ENCODE assay signal across 17 cellular contexts in the genomic region with DNA sequence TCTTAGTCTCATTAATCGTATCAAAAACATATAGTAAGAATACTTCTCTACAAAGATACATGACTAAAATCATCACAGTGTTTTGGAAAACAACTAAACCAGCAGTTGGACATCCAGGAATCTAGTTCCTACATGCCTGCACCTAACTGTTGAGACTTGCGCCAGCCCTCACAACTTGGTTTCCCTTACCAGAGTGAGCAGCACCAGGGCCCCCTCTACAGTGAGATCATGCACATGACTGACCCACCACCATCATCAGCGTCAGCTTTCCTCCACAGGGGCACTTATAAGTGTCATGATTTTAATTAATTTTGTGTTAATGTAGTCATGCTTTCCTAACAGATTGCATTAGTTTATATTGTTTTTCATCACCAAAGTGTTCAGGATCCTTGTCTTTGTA.
A peak's percentile ranks its signal among the peaks of the same experiment; 100 is the strongest.
DNase-seq lines count a peak whose midpoint lies in the region; ATAC-seq, FAIRE-seq and TF ChIP-seq lines count a peak whose summit lies in the region.
"Had no signal": no experiment of that assay in that cellular context is flagged by ENCODE, and none has a peak within 500 bp of the region (broad histone marks: within the 10 kb centered on the region; RNA-seq: fewer than 3 reads in every experiment).

No MANE protein-coding gene starts in this region.

- no peaks in the 10 kb centered on the region for H3K36me3 ChIP-seq in GM23338 (ENCODE audit: insufficient read depth)
- H3K36me3 ChIP-seq in bronchial epithelial cell (ENCODE audit: control insufficient read depth, insufficient read depth, low read length) = no peaks in the 10 kb centered on the region
- H3K36me3 ChIP-seq in gastroesophageal sphincter = no peaks in the 10 kb centered on the region

- H2AFZ ChIP-seq in GM23338 = no peak overlapping the region

- H4K20me1 ChIP-seq in GM23338 (replicated peaks; ENCODE audit: insufficient read depth) = no peaks in the 10 kb centered on the region

- H3K9me2 ChIP-seq in GM23338 (ENCODE audit: insufficient read depth) = no peaks in the 10 kb centered on the region

- FAIRE-seq in bronchial epithelial cell (lab: Jason Lieb, UNC) = no peak
- FAIRE-seq: GM18507, GM19239 had no signal

- no peaks in the 10 kb centered on the region for H3K4me1 ChIP-seq in GM23338 (ENCODE audit: insufficient read depth)
- no peaks in the 10 kb centered on the region for H3K4me1 ChIP-seq in gastroesophageal sphincter

- no peaks in the 10 kb centered on the region for H3F3A ChIP-seq in GM23338 (replicated peaks; ENCODE audit: low read depth)

- H3K4me2 ChIP-seq in GM23338 = no peak overlapping the region
- H3K4me2 ChIP-seq: KMS-11 had no signal

- 84 to 96% methylated on average over 3 of the region's 3 CpGs for WGBS in gastroesophageal sphincter (ENCODE audit: low coverage in 1 of 2), 2 donors

- H3K79me2 ChIP-seq in GM23338 (replicated peaks; ENCODE audit: insufficient read depth) = no peaks in the 10 kb centered on the region

- no peaks in the 10 kb centered on the region for H3K27me3 ChIP-seq in GM23338 (ENCODE audit: insufficient read depth)
- H3K27me3 ChIP-seq in bronchial epithelial cell (ENCODE audit: control insufficient read depth, insufficient read depth, low read length) = no peaks in the 10 kb centered on the region
- H3K27me3 ChIP-seq in gastroesophageal sphincter = no peaks in the 10 kb centered on the region

- no peaks in the 10 kb centered on the region for H3K27me3 Mint-ChIP-seq in GM23338 (ENCODE audit: insufficient read depth, low read depth, poor library complexity)

- TF ChIP-seq POLR2A in gastroesophageal sphincter (IDR thresholded peaks at IDR 0.05) = no peak

- no peak overlapping the region for H3K4me3 Mint-ChIP-seq in GM23338
- H3K4me3 Mint-ChIP-seq: CD8-positive, alpha-beta T cell; HFFc6 had no signal

- H3K4me3 ChIP-seq in GM23338 (no peak overlapping the region), bronchial epithelial cell (ENCODE audit: low read depth, low read length) (no peak overlapping the region), gastroesophageal sphincter (no peak overlapping the region)
- no peak overlapping the region for H3K4me3 ChIP-seq in Jurkat, Clone E6-1 (ENCODE audit: low read length)
- H3K4me3 ChIP-seq: SK-N-MC had no signal

- no peak for TF ChIP-seq EP300 in gastroesophageal sphincter (IDR thresholded peaks at IDR 0.05)

- no peaks in the 10 kb centered on the region for H3K9me3 Mint-ChIP-seq in GM23338
- H3K9me3 Mint-ChIP-seq: CD8-positive, alpha-beta T cell had no signal

- no peaks in the 10 kb centered on the region for H3K36me3 Mint-ChIP-seq in GM23338 (ENCODE audit: low read depth)
- H3K36me3 Mint-ChIP-seq: CD8-positive, alpha-beta T cell had no signal

- DNase-seq in GM23338 (ENCODE audit: low spot score) (peak; percentile 38), bronchial epithelial cell (ENCODE audit: low read depth) (peak; percentile 69), iPS-NIHi7 (ENCODE audit: extremely low spot score) (peak; percentile 37), COLO829 (ENCODE audit: low spot score) (no peak)
- DNase-seq in Jurkat, Clone E6-1 (ENCODE audit: low read depth, low spot score) = peak; percentile 7
- DNase-seq: CD8-positive, alpha-beta T cell; HFFc6; MM.1S; NCI-H1436 treated with DMSO at 0.1 percent for 48 hours; NCI-H2081; NCI-H345 had no signal

- H3K27ac Mint-ChIP-seq in GM23338 = no peak overlapping the region
- H3K27ac Mint-ChIP-seq: CD8-positive, alpha-beta T cell; HFFc6 had no signal

- H3K9me3 ChIP-seq in gastroesophageal sphincter = no peaks in the 10 kb centered on the region

- TF ChIP-seq CTCF in GM23338 (conservative IDR thresholded peaks at IDR 0.05; ENCODE audit: low read depth in 2 of 2) (peak; percentile 43 to 60; a peak in 3 of 4 replicates), bronchial epithelial cell (IDR thresholded peaks at IDR 0.05; ENCODE audit: insufficient read depth, low read length, severe bottlenecking) (no peak), gastroesophageal sphincter (IDR thresholded peaks at IDR 0.05) (no peak)

- ATAC-seq in GM23338 (peak; percentile 63; the same call in 2 of the 3 replicates), gastroesophageal sphincter (no peak), GM19452 (IDR thresholded peaks at IDR 0.05; ENCODE audit: unreplicated experiment) (no peak)
- ATAC-seq: CD8-positive, alpha-beta T cell had no signal

- no peak overlapping the region for H3K27ac ChIP-seq in GM23338 (ENCODE audit: low read depth)
- H3K27ac ChIP-seq in gastroesophageal sphincter = no peak overlapping the region
- H3K27ac ChIP-seq: KMS-11, SK-N-MC had no signal

- no peaks in the 10 kb centered on the region for H3K4me1 Mint-ChIP-seq in GM23338

TF ChIP-seq in GM23338, 12 proteins besides CTCF, POLR2A, EP300 and RAD21:
- TF ChIP-seq, protein P1, sequence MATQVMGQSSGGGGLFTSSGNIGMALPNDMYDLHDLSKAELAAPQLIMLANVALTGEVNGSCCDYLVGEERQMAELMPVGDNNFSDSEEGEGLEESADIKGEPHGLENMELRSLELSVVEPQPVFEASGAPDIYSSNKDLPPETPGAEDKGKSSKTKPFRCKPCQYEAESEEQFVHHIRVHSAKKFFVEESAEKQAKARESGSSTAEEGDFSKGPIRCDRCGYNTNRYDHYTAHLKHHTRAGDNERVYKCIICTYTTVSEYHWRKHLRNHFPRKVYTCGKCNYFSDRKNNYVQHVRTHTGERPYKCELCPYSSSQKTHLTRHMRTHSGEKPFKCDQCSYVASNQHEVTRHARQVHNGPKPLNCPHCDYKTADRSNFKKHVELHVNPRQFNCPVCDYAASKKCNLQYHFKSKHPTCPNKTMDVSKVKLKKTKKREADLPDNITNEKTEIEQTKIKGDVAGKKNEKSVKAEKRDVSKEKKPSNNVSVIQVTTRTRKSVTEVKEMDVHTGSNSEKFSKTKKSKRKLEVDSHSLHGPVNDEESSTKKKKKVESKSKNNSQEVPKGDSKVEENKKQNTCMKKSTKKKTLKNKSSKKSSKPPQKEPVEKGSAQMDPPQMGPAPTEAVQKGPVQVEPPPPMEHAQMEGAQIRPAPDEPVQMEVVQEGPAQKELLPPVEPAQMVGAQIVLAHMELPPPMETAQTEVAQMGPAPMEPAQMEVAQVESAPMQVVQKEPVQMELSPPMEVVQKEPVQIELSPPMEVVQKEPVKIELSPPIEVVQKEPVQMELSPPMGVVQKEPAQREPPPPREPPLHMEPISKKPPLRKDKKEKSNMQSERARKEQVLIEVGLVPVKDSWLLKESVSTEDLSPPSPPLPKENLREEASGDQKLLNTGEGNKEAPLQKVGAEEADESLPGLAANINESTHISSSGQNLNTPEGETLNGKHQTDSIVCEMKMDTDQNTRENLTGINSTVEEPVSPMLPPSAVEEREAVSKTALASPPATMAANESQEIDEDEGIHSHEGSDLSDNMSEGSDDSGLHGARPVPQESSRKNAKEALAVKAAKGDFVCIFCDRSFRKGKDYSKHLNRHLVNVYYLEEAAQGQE (IDR thresholded peaks at IDR 0.05; ENCODE audit: unreplicated experiment) = no peak
- no peak for TF ChIP-seq STAT1 (IDR thresholded peaks at IDR 0.05; ENCODE audit: unreplicated experiment)
- TF ChIP-seq ZNF331 (CRISPR knock-in tag; IDR thresholded peaks at IDR 0.05; ENCODE audit: low read depth) = no peak

Comparison
In these comparisons a context has a peak if more than half of its experiments do, and no peak if none do; other contexts are left out.
1. CTCF ChIP-seq: peak in GM23338 (2 of 2); none in bronchial epithelial cell (single experiment) and gastroesophageal sphincter (0 of 4).